Comparison of ENCODE assay signal across 12 cellular contexts in genomic region chr2:230869691-230870543, GRCh38. TPM values are rescaled to one million over a fixed set of nuclear protein-coding genes. Genes with fewer than 3 reads are reported as not detected.
A peak's percentile ranks its signal among the peaks of the same experiment; 100 is the strongest.
DNase-seq lines count a peak whose midpoint lies in the region; ATAC-seq and TF ChIP-seq lines count a peak whose summit lies in the region.
"Had no signal": no experiment of that assay in that cellular context is flagged by ENCODE, and none has a peak within 500 bp of the region (broad histone marks: within the 10 kb centered on the region; RNA-seq: fewer than 3 reads in every experiment).

No MANE protein-coding gene starts in this region.

- 53 to 59% methylated on average over 9 to 15 of the region's 18 CpGs for WGBS in esophagus squamous epithelium, 2 donors
- no CpG with 5 or more reads among the region's 18 CpGs for WGBS in trophoblast cell (ENCODE audit: extremely low coverage, insufficient coverage, insufficient read length)

- no peak for TF ChIP-seq CTCF in GM10248 (IDR thresholded peaks at IDR 0.05; ENCODE audit: control extremely low read depth, extremely low read depth, low read depth, missing control alignments)
- TF ChIP-seq CTCF in NB4 (IDR thresholded peaks at IDR 0.05; ENCODE audit: low read depth, low read length), result no peak
- TF ChIP-seq CTCF in esophagus squamous epithelium (IDR thresholded peaks at IDR 0.05), result no peak

- H3K23ac ChIP-seq in trophoblast cell (ENCODE audit: low read length), result no peak overlapping the region

- H4K12ac ChIP-seq in trophoblast cell (ENCODE audit: low read depth, low read length), result peak overlapping the region; percentile 16

- H2AFZ ChIP-seq in trophoblast cell (ENCODE audit: insufficient read depth, low read length, poor library complexity), result no peak overlapping the region

- no peaks in the 10 kb centered on the region for H3K27me3 Mint-ChIP-seq in stimulated activated naive B cell treated with anti-CD40 and anti-IgM and Interleukin-4, amounts not matched to agents 10 μg/mL and 1 μg/mL and 100 μg/mL, for 72 hours

- POLR2A ChIA-PET in GM10248 (lab: Yijun Ruan, JAX), result no interaction called here

- H3K79me2 ChIP-seq in trophoblast cell (ENCODE audit: control insufficient read depth, insufficient read depth, low read length, poor library complexity), result peaks cover 28% of the 10 kb centered on the region

- H3K9me3 Mint-ChIP-seq in stimulated activated naive B cell treated with anti-CD40 and anti-IgM and Interleukin-4, amounts not matched to agents 10 μg/mL and 1 μg/mL and 100 μg/mL, for 72 hours, result no peaks in the 10 kb centered on the region

- ATAC-seq in HG02763 (IDR thresholded peaks at IDR 0.05; ENCODE audit: unreplicated experiment), result no peak
- no peak for ATAC-seq in stimulated activated naive B cell treated with anti-CD40 and anti-IgM and Interleukin-4, amounts not matched to agents 10 μg/mL and 1 μg/mL and 100 μg/mL, for 72 hours (replicated peaks)
- no peak for ATAC-seq in GM18909 (IDR thresholded peaks at IDR 0.05; ENCODE audit: poor library complexity, unreplicated experiment)

- CTCF ChIA-PET in GM10248 (lab: Yijun Ruan, JAX), result interaction anchor here (1.0 to 2.8 kb wide), 5 partner anchors 22 to 117 kb away, joined by 3 to 13 read pairs (median 4); no protein-coding TSS in a partner anchor

- H2AK5ac ChIP-seq in trophoblast cell (ENCODE audit: low read length), result peak overlapping the region; percentile 31

- peak overlapping the region; percentile 93 for H3K14ac ChIP-seq in trophoblast cell (ENCODE audit: low read length)

- no peak for TF ChIP-seq POLR2A in NB4 (IDR thresholded peaks at IDR 0.05; ENCODE audit: extremely low read depth, insufficient read length)
- TF ChIP-seq POLR2A in esophagus squamous epithelium (IDR thresholded peaks at IDR 0.05), result no peak

- H3K36me3 ChIP-seq in esophagus squamous epithelium (no peaks in the 10 kb centered on the region), trophoblast cell (ENCODE audit: control insufficient read depth in 1 of 2, insufficient read depth in 2 of 2, low read length in 2 of 2) (peaks cover 20 to 30% of the 10 kb centered on the region in 2 experiments)

- H3K27ac ChIP-seq in esophagus squamous epithelium (peak overlapping the region in 3 of 4 donors; percentile 69 to 79 (median 75)), trophoblast cell (ENCODE audit: low read depth, low read length) (peak overlapping the region; percentile 84)

- peak overlapping the region; percentile 43 for H2BK12ac ChIP-seq in trophoblast cell (ENCODE audit: low read length)

- H4K8ac ChIP-seq in trophoblast cell (ENCODE audit: low read depth, low read length), result peak overlapping the region; percentile 74

- no peaks in the 10 kb centered on the region for H3K36me3 Mint-ChIP-seq in stimulated activated naive B cell treated with anti-CD40 and anti-IgM and Interleukin-4, amounts not matched to agents 10 μg/mL and 1 μg/mL and 100 μg/mL, for 72 hours

- peak overlapping the region; percentile 93 for H2BK5ac ChIP-seq in trophoblast cell (ENCODE audit: low read depth, low read length, poor library complexity)

- intact Hi-C loops in esophagus squamous epithelium (cut with DNase I), result no loop called here

- H3K4me1 ChIP-seq in esophagus squamous epithelium, result peaks cover 30 to 88% (median 39%) of the 10 kb centered on the region in 3 donors
- H3K4me1 ChIP-seq in trophoblast cell (ENCODE audit: control insufficient read depth in 1 of 2, insufficient read depth in 2 of 2, low read length in 2 of 2), result peaks cover 64 to 67% of the 10 kb centered on the region in 2 experiments

- H3K4me3 Mint-ChIP-seq in stimulated activated naive B cell treated with anti-CD40 and anti-IgM and Interleukin-4, amounts not matched to agents 10 μg/mL and 1 μg/mL and 100 μg/mL, for 72 hours, result peak overlapping the region in 1 of 2 donors; percentile 4

- peaks cover 51% of the 10 kb centered on the region for H3K79me1 ChIP-seq in trophoblast cell (ENCODE audit: low read length)

- DNase-seq in GM10248 (ENCODE audit: extremely low spot score), result peak; percentile 10
- DNase-seq in NB4 (ENCODE audit: low read depth), result no peak
- no peak for DNase-seq in esophagus squamous epithelium (lab: John Stamatoyannopoulos, UW)
- peak in 1 of 2 donors; percentile 36 for DNase-seq in trophoblast cell
- no peak for DNase-seq in stimulated activated naive B cell treated with anti-CD40 and anti-IgM and Interleukin-4, amounts not matched to agents 10 μg/mL and 1 μg/mL and 100 μg/mL, for 72 hours
- DNase-seq in SW480 (ENCODE audit: low spot score), result no peak
- DNase-seq: Calu3, T-helper 2 cell had no signal

- H3K27me3 ChIP-seq in esophagus squamous epithelium, result peaks cover 0 to 14% (median 0%) of the 10 kb centered on the region in 4 donors
- H3K27me3 ChIP-seq in trophoblast cell (ENCODE audit: insufficient read depth, low read length), result no peaks in the 10 kb centered on the region

- no peak overlapping the region for H3K9ac ChIP-seq in trophoblast cell (ENCODE audit: low read length)

- peak overlapping the region; percentile 85 for H3K18ac ChIP-seq in trophoblast cell (ENCODE audit: low read length)

- H3K27ac Mint-ChIP-seq in stimulated activated naive B cell treated with anti-CD40 and anti-IgM and Interleukin-4, amounts not matched to agents 10 μg/mL and 1 μg/mL and 100 μg/mL, for 72 hours, result no peak overlapping the region

- no peaks in the 10 kb centered on the region for H3K9me3 ChIP-seq in esophagus squamous epithelium
- no peaks in the 10 kb centered on the region for H3K9me3 ChIP-seq in trophoblast cell (ENCODE audit: insufficient read depth, low read depth, low read length)

- peak overlapping the region; percentile 54 for H3K4me2 ChIP-seq in trophoblast cell (ENCODE audit: low read length)

- H3K4me3 ChIP-seq in NB4 (ENCODE audit: low read depth, low read length) (peak overlapping the region; percentile 34), esophagus squamous epithelium (no peak overlapping the region), trophoblast cell (ENCODE audit: low read depth, low read length) (peak overlapping the region; percentile 1)

- H3K4me1 Mint-ChIP-seq in stimulated activated naive B cell treated with anti-CD40 and anti-IgM and Interleukin-4, amounts not matched to agents 10 μg/mL and 1 μg/mL and 100 μg/mL, for 72 hours, result peaks cover 62 to 97% of the 10 kb centered on the region in 2 donors

- H2BK120ac ChIP-seq in trophoblast cell (ENCODE audit: insufficient read depth, low read length, poor library complexity), result peak overlapping the region; percentile 78

- H4K91ac ChIP-seq in trophoblast cell (ENCODE audit: low read depth, low read length), result peak overlapping the region; percentile 88

- peak overlapping the region; percentile 46 for H3K4ac ChIP-seq in trophoblast cell (ENCODE audit: low read depth, low read length)

RNA-seq across cellular contexts. Expression of gene ITM2C, which starts 5.2 kb away (rescaled TPM):
- total RNA-seq in esophagus squamous epithelium, result 10 to 100 TPM in 2 of 4 donors, 1 to 10 TPM in 2; 3.8 to 31.9 (median 10.3) TPM
- 306 and 337 TPM in 2 replicates for polyA plus RNA-seq in trophoblast cell (2013)

RNA-seq across cellular contexts. Expression of gene GPR55, which starts 55.1 kb away (rescaled TPM):
- under 1 TPM; 0.61 to 0.88 (median 0.78) TPM for total RNA-seq in esophagus squamous epithelium
- polyA plus RNA-seq in trophoblast cell (2013), result 0.07 and 0.08 TPM in 2 replicates
- total RNA-seq: bronchial epithelial cell, Calu3, M059J had no signal

Comparison
In these comparisons a context has a peak if more than half of its experiments do, and no peak if none do; other contexts are left out.
1. H3K4me3 ChIP-seq: peak in NB4 (single experiment) and trophoblast cell (single experiment); none in esophagus squamous epithelium (0 of 4).